Comparison of ENCODE assay signal across 1 cellular context in the genomic region with DNA sequence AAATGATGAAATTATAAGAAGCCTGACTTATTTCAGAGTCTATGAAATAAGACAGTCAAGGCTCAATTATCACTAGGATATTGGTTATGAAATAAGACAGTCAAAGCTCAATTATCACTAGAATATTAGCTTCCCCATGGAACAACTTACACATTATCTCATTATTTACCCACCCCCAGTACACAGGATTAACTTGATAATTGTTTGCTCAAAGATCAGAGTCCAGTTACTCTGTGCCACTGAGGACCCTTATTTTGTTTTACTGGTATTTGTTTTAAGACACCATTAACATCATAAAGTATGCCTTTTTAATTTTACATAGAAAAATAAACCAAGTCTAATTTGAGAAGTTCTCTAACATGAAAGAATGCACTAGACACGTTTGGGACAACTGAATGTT.
TF ChIP-seq lines count a peak whose summit lies in the region.

No MANE protein-coding gene starts in this region.

TF ChIP-seq in HepG2, 621 proteins besides CTCF, POLR2A, EP300 and RAD21 (continued from another document):
- TF ChIP-seq, protein P1, sequence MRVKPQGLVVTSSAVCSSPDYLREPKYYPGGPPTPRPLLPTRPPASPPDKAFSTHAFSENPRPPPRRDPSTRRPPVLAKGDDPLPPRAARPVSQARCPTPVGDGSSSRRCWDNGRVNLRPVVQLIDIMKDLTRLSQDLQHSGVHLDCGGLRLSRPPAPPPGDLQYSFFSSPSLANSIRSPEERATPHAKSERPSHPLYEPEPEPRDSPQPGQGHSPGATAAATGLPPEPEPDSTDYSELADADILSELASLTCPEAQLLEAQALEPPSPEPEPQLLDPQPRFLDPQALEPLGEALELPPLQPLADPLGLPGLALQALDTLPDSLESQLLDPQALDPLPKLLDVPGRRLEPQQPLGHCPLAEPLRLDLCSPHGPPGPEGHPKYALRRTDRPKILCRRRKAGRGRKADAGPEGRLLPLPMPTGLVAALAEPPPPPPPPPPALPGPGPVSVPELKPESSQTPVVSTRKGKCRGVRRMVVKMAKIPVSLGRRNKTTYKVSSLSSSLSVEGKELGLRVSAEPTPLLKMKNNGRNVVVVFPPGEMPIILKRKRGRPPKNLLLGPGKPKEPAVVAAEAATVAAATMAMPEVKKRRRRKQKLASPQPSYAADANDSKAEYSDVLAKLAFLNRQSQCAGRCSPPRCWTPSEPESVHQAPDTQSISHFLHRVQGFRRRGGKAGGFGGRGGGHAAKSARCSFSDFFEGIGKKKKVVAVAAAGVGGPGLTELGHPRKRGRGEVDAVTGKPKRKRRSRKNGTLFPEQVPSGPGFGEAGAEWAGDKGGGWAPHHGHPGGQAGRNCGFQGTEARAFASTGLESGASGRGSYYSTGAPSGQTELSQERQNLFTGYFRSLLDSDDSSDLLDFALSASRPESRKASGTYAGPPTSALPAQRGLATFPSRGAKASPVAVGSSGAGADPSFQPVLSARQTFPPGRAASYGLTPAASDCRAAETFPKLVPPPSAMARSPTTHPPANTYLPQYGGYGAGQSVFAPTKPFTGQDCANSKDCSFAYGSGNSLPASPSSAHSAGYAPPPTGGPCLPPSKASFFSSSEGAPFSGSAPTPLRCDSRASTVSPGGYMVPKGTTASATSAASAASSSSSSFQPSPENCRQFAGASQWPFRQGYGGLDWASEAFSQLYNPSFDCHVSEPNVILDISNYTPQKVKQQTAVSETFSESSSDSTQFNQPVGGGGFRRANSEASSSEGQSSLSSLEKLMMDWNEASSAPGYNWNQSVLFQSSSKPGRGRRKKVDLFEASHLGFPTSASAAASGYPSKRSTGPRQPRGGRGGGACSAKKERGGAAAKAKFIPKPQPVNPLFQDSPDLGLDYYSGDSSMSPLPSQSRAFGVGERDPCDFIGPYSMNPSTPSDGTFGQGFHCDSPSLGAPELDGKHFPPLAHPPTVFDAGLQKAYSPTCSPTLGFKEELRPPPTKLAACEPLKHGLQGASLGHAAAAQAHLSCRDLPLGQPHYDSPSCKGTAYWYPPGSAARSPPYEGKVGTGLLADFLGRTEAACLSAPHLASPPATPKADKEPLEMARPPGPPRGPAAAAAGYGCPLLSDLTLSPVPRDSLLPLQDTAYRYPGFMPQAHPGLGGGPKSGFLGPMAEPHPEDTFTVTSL (CRISPR knock-in tag; IDR thresholded peaks at IDR 0.05; ENCODE audit: borderline replicate concordance): peak; percentile 87; the same call in 1 of the 2 replicates
- TF ChIP-seq NFKB2 (CRISPR knock-in tag; IDR thresholded peaks at IDR 0.05; ENCODE audit: borderline replicate concordance) (no peak), SIX4 (CRISPR knock-in tag; IDR thresholded peaks at IDR 0.05) (0 out of 2 replicates have a peak, but pooled peaks have one; percentile 33), MIXL1 (CRISPR knock-in tag; IDR thresholded peaks at IDR 0.05) (peak; percentile 93)
- TF ChIP-seq, protein P2, sequence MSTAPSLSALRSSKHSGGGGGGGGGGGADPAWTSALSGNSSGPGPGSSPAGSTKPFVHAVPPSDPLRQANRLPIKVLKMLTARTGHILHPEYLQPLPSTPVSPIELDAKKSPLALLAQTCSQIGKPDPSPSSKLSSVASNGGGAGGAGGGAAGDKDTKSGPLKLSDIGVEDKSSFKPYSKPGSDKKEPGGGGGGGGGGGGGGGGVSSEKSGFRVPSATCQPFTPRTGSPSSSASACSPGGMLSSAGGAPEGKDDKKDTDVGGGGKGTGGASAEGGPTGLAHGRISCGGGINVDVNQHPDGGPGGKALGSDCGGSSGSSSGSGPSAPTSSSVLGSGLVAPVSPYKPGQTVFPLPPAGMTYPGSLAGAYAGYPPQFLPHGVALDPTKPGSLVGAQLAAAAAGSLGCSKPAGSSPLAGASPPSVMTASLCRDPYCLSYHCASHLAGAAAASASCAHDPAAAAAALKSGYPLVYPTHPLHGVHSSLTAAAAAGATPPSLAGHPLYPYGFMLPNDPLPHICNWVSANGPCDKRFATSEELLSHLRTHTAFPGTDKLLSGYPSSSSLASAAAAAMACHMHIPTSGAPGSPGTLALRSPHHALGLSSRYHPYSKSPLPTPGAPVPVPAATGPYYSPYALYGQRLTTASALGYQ (CRISPR knock-in tag; IDR thresholded peaks at IDR 0.05): peak; percentile 53; the same call in 1 of the 2 replicates
